10 cellular contexts compared by ENCODE assay signal in the genomic region with DNA sequence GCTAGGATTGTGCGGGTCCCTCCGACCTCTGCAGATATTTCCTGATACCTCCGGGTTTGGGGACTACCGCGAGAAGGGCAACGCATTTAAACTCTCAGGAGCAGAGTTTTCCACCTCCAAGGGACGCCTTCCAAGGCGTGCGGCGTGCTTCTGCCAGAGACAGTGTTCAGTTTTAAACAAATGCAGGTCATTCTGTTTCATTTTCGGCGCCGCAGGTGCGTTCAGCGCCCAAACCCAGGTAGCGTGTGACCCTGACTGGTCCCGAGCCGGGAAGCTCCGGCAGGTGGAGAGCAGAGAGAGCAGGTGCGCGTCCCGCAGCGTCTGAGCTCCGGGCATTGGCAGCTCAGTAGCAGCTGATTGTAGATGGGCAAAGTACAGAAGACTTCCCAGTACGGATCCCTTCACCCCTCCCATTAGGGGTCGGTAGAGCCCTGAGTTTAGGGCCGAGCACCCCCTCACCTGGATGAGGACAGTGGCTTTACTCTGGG. TPM values are rescaled to one million over a fixed set of nuclear protein-coding genes. Genes with fewer than 3 reads are reported as not detected.
DNase-seq lines count a peak whose midpoint lies in the region; ATAC-seq, FAIRE-seq and TF ChIP-seq lines count a peak whose summit lies in the region.
"Had no signal": no experiment of that assay in that cellular context is flagged by ENCODE, and none has a peak within 500 bp of the region (broad histone marks: within the 10 kb centered on the region; RNA-seq: fewer than 3 reads in every experiment).

No MANE protein-coding gene starts in this region.

- TF ChIP-seq CTCF in GM12878 (IDR thresholded peaks at IDR 0.05 in 2 of 3, conservative IDR thresholded peaks at IDR 0.05 in 1 of 3; ENCODE audit: control insufficient read depth in 2 of 3, extremely low read depth in 1 of 3, insufficient read depth in 1 of 3, low read depth in 3 of 3, low read length in 3 of 3): no peak
- no peak for TF ChIP-seq CTCF in upper lobe of left lung (IDR thresholded peaks at IDR 0.05)

- peaks cover 36% of the 10 kb centered on the region for H3K27me3 Mint-ChIP-seq in memory B cell

- H3K4me2 ChIP-seq in GM12878 (ENCODE audit: control insufficient read depth, insufficient read depth): peak overlapping the region; percentile 26

- no peaks in the 10 kb centered on the region for H3K36me3 ChIP-seq in GM12878 (ENCODE audit: control insufficient read depth in 2 of 2, insufficient read depth in 2 of 2, low read length in 1 of 2)
- H3K36me3 ChIP-seq in upper lobe of left lung: no peaks in the 10 kb centered on the region

- in situ Hi-C loops in GM12878 (cut with MboI): no loop called here

- H3K9me3 Mint-ChIP-seq in memory B cell: no peaks in the 10 kb centered on the region

- CTCF ChIA-PET in GM12878 (lab: Yijun Ruan, JAX): no interaction called here

- no peaks in the 10 kb centered on the region for H3K79me2 ChIP-seq in GM12878 (ENCODE audit: control insufficient read depth, insufficient read depth, low read length)

- 2% methylated on average over 23 of the region's 27 CpGs for WGBS in GM12878 (ENCODE audit: insufficient coverage, insufficient replicate concordance, low lambda C conversion rate, missing lambda C conversion rate)
- 2% methylated on average over 9 to 27 of the region's 27 CpGs for whole genome bisulfite sequencing in upper lobe of left lung, 2 donors

- H3K4me1 Mint-ChIP-seq in memory B cell: peaks cover 16% of the 10 kb centered on the region

- no peaks in the 10 kb centered on the region for H3K36me3 Mint-ChIP-seq in memory B cell

- POLR2A ChIA-PET in GM12878 (lab: Charles Lee): no interaction called here

- H4K20me1 ChIP-seq in GM12878 (ENCODE audit: control insufficient read depth, insufficient read depth): no peaks in the 10 kb centered on the region; the same call in 1 of the 2 replicates

- H3K9me3 ChIP-seq in GM12878 (replicated peaks; ENCODE audit: control insufficient read depth, insufficient read depth, low read length) (no peaks in the 10 kb centered on the region), upper lobe of left lung (no peaks in the 10 kb centered on the region)

- H3K4me1 ChIP-seq in GM12878 (ENCODE audit: control insufficient read depth, insufficient read depth, low read length) (peaks cover 18% of the 10 kb centered on the region), upper lobe of left lung (peaks cover 38 to 61% (median 46%) of the 10 kb centered on the region in 4 donors)

- TF ChIP-seq POLR2A in GM12878 (IDR thresholded peaks at IDR 0.05; ENCODE audit: low read depth, low read length) (no peak), upper lobe of left lung (IDR thresholded peaks at IDR 0.05) (no peak)

- DNase-seq in Right ventricle myocardium superior: no peak
- DNase-seq in left ventricle myocardium superior: no peak
- no peak for DNase-seq in GM12878 (ENCODE audit: low read depth, low spot score)
- DNase-seq in memory B cell (ENCODE audit: low spot score in 2 of 2): no peak
- DNase-seq in upper lobe of left lung: peak in 1 of 2 donors; percentile 45
- DNase-seq in NOMO-1 treated with DMSO at 0.1 percent for 48 hours (lab: John Stamatoyannopoulos, UW; ENCODE audit: unreplicated experiment): no peak
- DNase-seq in SK-N-DZ (ENCODE audit: low spot score): no peak
- no peak for DNase-seq in HPDE6-E6E7 (ENCODE audit: extremely low spot score)
- DNase-seq: DMS79 had no signal

- no peak overlapping the region for H3K27ac ChIP-seq in GM12878 (ENCODE audit: control insufficient read depth, insufficient read depth)
- no peak overlapping the region for H3K27ac ChIP-seq in upper lobe of left lung

- H2AFZ ChIP-seq in GM12878 (ENCODE audit: control insufficient read depth, low read depth, low read length): no peak overlapping the region

- ATAC-seq in Right ventricle myocardium superior (ENCODE audit: poor library complexity) (peak; percentile 19), left ventricle myocardium superior (no peak), GM12878 (no peak), memory B cell (ENCODE audit: low read depth) (peak; percentile 25), upper lobe of left lung (ENCODE audit: low FRiP score in 2 of 2) (peak in 1 of 2 donors; percentile 25)

- H3K27ac Mint-ChIP-seq in memory B cell: no peak overlapping the region

- H3K4me3 Mint-ChIP-seq in memory B cell: peak overlapping the region; percentile 81

- H3K9ac ChIP-seq in GM12878 (ENCODE audit: control insufficient read depth, insufficient read depth, low read length): no peak overlapping the region

- H3K4me3 ChIP-seq in GM12878 (no peak overlapping the region), upper lobe of left lung (peak overlapping the region in 3 of 4 donors; percentile 37 to 49 (median 48))

- peak; percentile 18 for FAIRE-seq in GM12878 (lab: Jason Lieb, UNC)

- no TSS peak for BruUV-seq in GM12878 (replicated peaks; lab: Mats Ljungman, UMichigan)

- RAD21 ChIA-PET in GM12878 (lab: Charles Lee; ENCODE audit: unreplicated experiment): no interaction called here

- SMC1A ChIA-PET in GM12878 (lab: Charles Lee; ENCODE audit: uncharacterized antibody, unreplicated experiment): no interaction called here

- H3K27me3 ChIP-seq in GM12878 (replicated peaks in 1 of 2; ENCODE audit: control insufficient read depth in 2 of 2, insufficient read depth in 2 of 2, low read length in 1 of 2) (peaks cover 31 to 45% of the 10 kb centered on the region in 2 experiments), upper lobe of left lung (peaks cover 0 to 53% (median 36%) of the 10 kb centered on the region in 4 donors)

- no peak for TF ChIP-seq RAD21 in GM12878 (IDR thresholded peaks at IDR 0.05; ENCODE audit: insufficient read depth, low read depth, low read length)

- intact Hi-C loops in Right ventricle myocardium superior (cut with DNase I) (no loop called here), left ventricle myocardium superior (cut with micrococcal nuclease) (no loop called here), GM12878 (cut with micrococcal nuclease; ENCODE audit: unreplicated experiment) (loop anchor here (10.0 kb wide), 2 partner anchors 187 to 433 kb away; no protein-coding TSS in a partner anchor)

- TF ChIP-seq EP300 in GM12878 (IDR thresholded peaks at IDR 0.05; ENCODE audit: borderline replicate concordance in 1 of 2, control insufficient read depth in 1 of 2, low read depth in 2 of 2, low read length in 2 of 2) (no peak), upper lobe of left lung (IDR thresholded peaks at IDR 0.05) (no peak)

TF ChIP-seq in GM12878, 131 proteins besides CTCF, POLR2A, EP300 and RAD21:
- TF ChIP-seq MEF2B (IDR thresholded peaks at IDR 0.05; ENCODE audit: partially characterized antibody, poor library complexity, severe bottlenecking) (no peak), FOS (IDR thresholded peaks at IDR 0.05; ENCODE audit: borderline replicate concordance, extremely low read depth, insufficient read length) (no peak)

RNA-seq across cellular contexts. Expression of gene CYP26A1, which starts 1.4 kb away (rescaled TPM):
- not detected for total RNA-seq in Right ventricle myocardium superior
- not detected for total RNA-seq in left ventricle myocardium superior
- total RNA-seq in GM12878 (2013; cell fraction: nucleolus; rRNA removed): not detected in 2 replicates
- not detected in 2 replicates for total RNA-seq in GM12878 (2014; rRNA removed)
- not detected in 2 replicates for total RNA-seq in GM12878 (2014; rRNA removed; fragmentation: Illumina TruSeq; extraction: Trizol)
- total RNA-seq in GM12878 (2021): not detected in 2 replicates
- not detected for polyA plus RNA-seq in GM12878 (2011; ENCODE audit: low read depth)
- polyA plus RNA-seq in GM12878 (2011; rRNA removed): not detected in 2 replicates
- polyA plus RNA-seq in GM12878 (2011; cell fraction: cytosol; rRNA removed): 0.01 TPM in 1 of 2 replicates, not detected in the other
- not detected in 2 replicates for polyA plus RNA-seq in GM12878 (2011; cell fraction: nucleus; rRNA removed)
- polyA plus RNA-seq in GM12878 (2012): 0.10 TPM in 1 of 2 replicates, not detected in the other
- not detected in 2 replicates for polyA plus RNA-seq in GM12878 (2014; fragmentation: Illumina TruSeq; extraction: Trizol)
- polyA plus RNA-seq in GM12878 (2014; fragmentation: Nextera tagmentation; extraction: Ambion mirVana): not detected
- not detected in 2 replicates for polyA plus RNA-seq in GM12878 (2014; rRNA removed)
- polyA plus RNA-seq in GM12878 (2016; fragmentation: Nextera tagmentation; extraction: Ambion mirVana): not detected
- polyA minus RNA-seq in GM12878 (2011; rRNA and poly(A)+ RNA removed): not detected in 2 replicates
- not detected in 2 replicates for polyA minus RNA-seq in GM12878 (2011; cell fraction: cytosol; rRNA and poly(A)+ RNA removed)
- not detected in 2 replicates for polyA minus RNA-seq in GM12878 (2011; cell fraction: nucleus; rRNA and poly(A)+ RNA removed)
- not detected for total RNA-seq in upper lobe of left lung
- 1.8 and 3.3 TPM in 2 replicates for polyA plus RNA-seq in SK-N-DZ (2014; cell fraction: cytosol; rRNA removed)
- 1.6 and 2.4 TPM in 2 replicates for polyA plus RNA-seq in SK-N-DZ (2014; cell fraction: nucleus; rRNA removed)
- total RNA-seq: myocyte had no signal

RNA-seq across cellular contexts. Expression of gene CYP26C1, which starts 11.7 kb away (rescaled TPM):
- total RNA-seq in Right ventricle myocardium superior (0.05 TPM), left ventricle myocardium superior (not detected), GM12878 (2014; rRNA removed) (under 0.01 and 0.05 TPM in 2 replicates), GM12878 (2014; rRNA removed; fragmentation: Illumina TruSeq; extraction: Trizol) (not detected in 2 replicates), GM12878 (2021) (0.08 TPM in 1 of 2 replicates, not detected in the other), upper lobe of left lung (under 1 TPM in 5 of 6 donors, not detected in 1; 0.22 to 0.46 (median 0.37) TPM)
- 0.24 TPM in 1 of 2 replicates, not detected in the other for total RNA-seq in GM12878 (2013; cell fraction: nucleolus; rRNA removed)
- not detected for polyA plus RNA-seq in GM12878 (2011; ENCODE audit: low read depth)
- polyA plus RNA-seq in GM12878 (2011; rRNA removed) (not detected in 2 replicates), GM12878 (2014; fragmentation: Illumina TruSeq; extraction: Trizol) (not detected in 2 replicates), GM12878 (2014; fragmentation: Nextera tagmentation; extraction: Ambion mirVana) (not detected), GM12878 (2014; rRNA removed) (not detected in 2 replicates), GM12878 (2016; fragmentation: Nextera tagmentation; extraction: Ambion mirVana) (not detected)
- polyA plus RNA-seq in GM12878 (2011; cell fraction: cytosol; rRNA removed): not detected in 2 replicates
- polyA plus RNA-seq in GM12878 (2011; cell fraction: nucleus; rRNA removed): 0.07 TPM in 1 of 2 replicates, not detected in the other
- not detected in 2 replicates for polyA plus RNA-seq in GM12878 (2012)
- 0.05 TPM in 1 of 2 replicates, not detected in the other for polyA minus RNA-seq in GM12878 (2011; rRNA and poly(A)+ RNA removed)
- polyA minus RNA-seq in GM12878 (2011; cell fraction: cytosol; rRNA and poly(A)+ RNA removed): not detected in 2 replicates
- 0.24 and 0.48 TPM in 2 replicates for polyA minus RNA-seq in GM12878 (2011; cell fraction: nucleus; rRNA and poly(A)+ RNA removed)
- not detected in 2 replicates for polyA plus RNA-seq in SK-N-DZ (2014; cell fraction: cytosol; rRNA removed)
- polyA plus RNA-seq in SK-N-DZ (2014; cell fraction: nucleus; rRNA removed): not detected in 2 replicates
- total RNA-seq: myocyte had no signal

Comparison
In these comparisons a context has a peak if more than half of its experiments do, and no peak if none do; other contexts are left out.
1. ATAC-seq: peak in Right ventricle myocardium superior (single experiment) and memory B cell (single experiment); none in left ventricle myocardium superior (single experiment) and GM12878 (single experiment).